Comparison of ENCODE assay signal across 9 cellular contexts in the genomic region with DNA sequence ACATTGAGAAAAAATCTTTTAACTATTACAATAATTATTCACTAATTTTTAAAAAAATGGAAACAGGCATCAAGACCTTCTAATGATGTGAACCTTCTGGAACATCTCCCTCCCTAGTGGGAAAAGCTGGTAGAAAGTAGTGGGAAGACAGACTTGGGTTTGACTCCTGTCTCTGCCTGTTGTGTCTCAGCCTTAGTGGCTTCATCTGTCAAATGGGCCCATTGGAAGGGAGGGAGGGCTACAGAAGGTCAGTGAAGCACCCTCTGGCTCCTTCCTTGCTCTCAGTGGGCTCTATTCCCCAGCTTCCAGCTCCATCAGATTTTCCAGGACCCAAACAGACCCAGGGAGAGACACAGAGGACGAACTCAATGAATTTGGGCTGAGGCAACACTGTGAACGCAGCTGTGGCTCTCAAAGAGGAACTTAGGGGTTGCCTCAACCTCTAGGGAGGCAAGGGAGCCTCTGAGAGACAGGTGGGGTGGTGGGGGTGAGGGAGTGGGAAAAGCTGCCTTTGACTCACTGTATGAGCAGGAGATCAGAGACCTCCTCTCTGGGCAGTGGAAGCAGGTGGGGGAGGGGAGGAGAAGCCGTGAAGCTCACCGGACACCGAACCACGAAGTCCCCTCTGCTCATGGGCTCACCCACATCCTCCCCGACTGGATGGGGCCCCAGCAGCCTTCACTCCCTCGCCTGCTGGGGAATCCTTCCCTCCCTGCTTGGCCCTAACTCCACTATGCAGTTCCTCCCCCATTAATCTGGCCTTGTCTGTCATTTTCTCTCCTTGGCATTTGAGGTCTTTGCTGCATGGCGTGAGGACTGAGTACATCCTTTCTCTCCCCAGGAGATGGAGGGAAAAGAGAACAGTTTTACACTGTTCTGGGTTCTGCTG. TPM values are rescaled to one million over a fixed set of nuclear protein-coding genes. Genes with fewer than 3 reads are reported as not detected.
DNase-seq lines count a peak whose midpoint lies in the region; ATAC-seq, FAIRE-seq and TF ChIP-seq lines count a peak whose summit lies in the region.
"Had no signal": no experiment of that assay in that cellular context is flagged by ENCODE, and none has a peak within 500 bp of the region (broad histone marks: within the 10 kb centered on the region; RNA-seq: fewer than 3 reads in every experiment).

No MANE protein-coding gene starts in this region.

- intact Hi-C loops in CD8-positive, alpha-beta T cell (cut with DNase I, micrococcal nuclease), result no loop called here
- intact Hi-C loops in left cardiac atrium (cut with DNase I) (no loop called here), posterior cingulate gyrus (cut with DNase I) (no loop called here)

- no peaks in the 10 kb centered on the region for H3K36me3 Mint-ChIP-seq in CD8-positive, alpha-beta T cell

- no peaks in the 10 kb centered on the region for H3K79me2 ChIP-seq in osteoblast (ENCODE audit: insufficient read depth, low read length)
- no peaks in the 10 kb centered on the region for H3K79me2 ChIP-seq in MM.1S (ENCODE audit: low read length)

- no peaks in the 10 kb centered on the region for H3K36me3 ChIP-seq in CD8-positive, alpha-beta T cell (ENCODE audit: insufficient read depth, low read length)
- no peaks in the 10 kb centered on the region for H3K36me3 ChIP-seq in osteoblast (ENCODE audit: insufficient read depth, low read length)
- no peaks in the 10 kb centered on the region for H3K36me3 ChIP-seq in MM.1S (replicated peaks; ENCODE audit: insufficient read depth, low read length)

- no peaks in the 10 kb centered on the region for H3K9me3 ChIP-seq in CD8-positive, alpha-beta T cell (ENCODE audit: low read length)
- H3K9me3 ChIP-seq in osteoblast (ENCODE audit: low read depth, low read length) (peaks cover 2% of the 10 kb centered on the region), MM.1S (replicated peaks; ENCODE audit: insufficient read depth, low read length) (no peaks in the 10 kb centered on the region)

- ATAC-seq in CD8-positive, alpha-beta T cell, result peak; percentile 64
- ATAC-seq in GM21447 (IDR thresholded peaks at IDR 0.05; ENCODE audit: unreplicated experiment), result peak; percentile 35
- ATAC-seq in left cardiac atrium, result peak; percentile 57 to 71

- POLR2A ChIA-PET in CD8-positive, alpha-beta T cell (lab: Charles Lee), result no interaction called here

- peak overlapping the region; percentile 22 for H3K27ac ChIP-seq in CD8-positive, alpha-beta T cell (ENCODE audit: low read depth, low read length)
- no peak overlapping the region for H3K27ac ChIP-seq in osteoblast (ENCODE audit: low read depth, low read length)
- H3K27ac ChIP-seq in MM.1S (ENCODE audit: low read length), result no peak overlapping the region

- H4K20me1 ChIP-seq in osteoblast (ENCODE audit: insufficient read depth, low read length) (no peaks in the 10 kb centered on the region), MM.1S (ENCODE audit: insufficient read depth, low read length) (no peaks in the 10 kb centered on the region)

- CTCF ChIA-PET in CD8-positive, alpha-beta T cell (lab: Charles Lee), result interaction anchor here (0.6 to 1.8 kb wide), 3 partner anchors 56 to 109 kb away, joined by 3 to 6 read pairs (median 5); no protein-coding TSS in a partner anchor

- H3K4me1 ChIP-seq in CD8-positive, alpha-beta T cell (ENCODE audit: insufficient read depth, low read length), result peaks cover 52% of the 10 kb centered on the region
- no peaks in the 10 kb centered on the region for H3K4me1 ChIP-seq in osteoblast (ENCODE audit: insufficient read depth, low read length)
- peaks cover 10% of the 10 kb centered on the region for H3K4me1 ChIP-seq in MM.1S (ENCODE audit: low read length)

- H3K27me3 Mint-ChIP-seq in CD8-positive, alpha-beta T cell (ENCODE audit: low read depth), result peaks cover under 1% of the 10 kb centered on the region

- no peak for TF ChIP-seq CTCF in CD8-positive, alpha-beta T cell (IDR thresholded peaks at IDR 0.05)
- TF ChIP-seq CTCF in osteoblast (IDR thresholded peaks at IDR 0.05; ENCODE audit: extremely low read depth, low read depth, low read length), result no peak
- no peak for TF ChIP-seq CTCF in MM.1S (IDR thresholded peaks at IDR 0.05; ENCODE audit: low read length)

- peak overlapping the region; percentile 64 for H3K4me3 Mint-ChIP-seq in CD8-positive, alpha-beta T cell

- peak overlapping the region; percentile 8 for H3K4me3 ChIP-seq in CD8-positive, alpha-beta T cell (ENCODE audit: low read depth, low read length)
- H3K4me3 ChIP-seq in osteoblast (ENCODE audit: insufficient read depth, low read length), result no peak overlapping the region
- no peak overlapping the region for H3K4me3 ChIP-seq in MM.1S (ENCODE audit: low read length)

- no peaks in the 10 kb centered on the region for H3F3A ChIP-seq in MM.1S (ENCODE audit: insufficient read depth, low read length)

- peak overlapping the region; percentile 89 for H3K27ac Mint-ChIP-seq in CD8-positive, alpha-beta T cell

- H2AFZ ChIP-seq in osteoblast (ENCODE audit: low read length), result no peak overlapping the region
- no peak overlapping the region for H2AFZ ChIP-seq in MM.1S (ENCODE audit: low read length)

- peaks cover 61% of the 10 kb centered on the region for H3K4me1 Mint-ChIP-seq in CD8-positive, alpha-beta T cell (ENCODE audit: low read depth)

- no peaks in the 10 kb centered on the region for H3K9me2 ChIP-seq in MM.1S (replicated peaks; ENCODE audit: insufficient read depth, low read length)

- no peak for FAIRE-seq in RCC 7860 (lab: Jason Lieb, UNC)

- H3K27me3 ChIP-seq in CD8-positive, alpha-beta T cell (ENCODE audit: insufficient read depth, low read length), result no peaks in the 10 kb centered on the region
- H3K27me3 ChIP-seq in osteoblast (ENCODE audit: insufficient read depth, low read length), result peaks cover 22% of the 10 kb centered on the region
- no peaks in the 10 kb centered on the region for H3K27me3 ChIP-seq in MM.1S (replicated peaks; ENCODE audit: insufficient read depth, low read length)

- no peaks in the 10 kb centered on the region for H3K9me3 Mint-ChIP-seq in CD8-positive, alpha-beta T cell

- peak in 5 of 7 experiments; percentile 15 to 59 (median 32) for DNase-seq in CD8-positive, alpha-beta T cell
- DNase-seq in RCC 7860 (ENCODE audit: low spot score), result peak; percentile 22
- no peak for DNase-seq in left cardiac atrium
- DNase-seq in posterior cingulate gyrus, result no peak
- DNase-seq in osteoblast (ENCODE audit: insufficient read length, low spot score, missing footprints), result no peak
- DNase-seq in MM.1S, result no peak
- no peak for DNase-seq in AG08396 (ENCODE audit: low spot score)

- no peak overlapping the region for H3K9ac ChIP-seq in MM.1S (ENCODE audit: low read length)

- H3K4me2 ChIP-seq in osteoblast (ENCODE audit: insufficient read depth, low read length) (no peak overlapping the region), MM.1S (ENCODE audit: low read depth, low read length) (no peak overlapping the region)

RNA-seq across cellular contexts. Expression of a gene that starts 4.5 kb away (rescaled TPM):
- under 1 TPM; 0.92 to 0.98 TPM for total RNA-seq in CD8-positive, alpha-beta T cell
- total RNA-seq in left cardiac atrium (not detected), osteoblast (not detected in 2 replicates)
- total RNA-seq: RPMI7951 had no signal

RNA-seq across cellular contexts. Expression of a gene that starts 40.6 kb away (rescaled TPM):
- total RNA-seq in CD8-positive, alpha-beta T cell, result 1 to 10 TPM; 5.3 to 5.7 TPM
- total RNA-seq in left cardiac atrium, result 10 to 100 TPM; 17.0 to 19.9 TPM
- total RNA-seq in osteoblast, result 31.2 and 34.7 TPM in 2 replicates

RNA-seq across cellular contexts. Expression of a gene that starts 50.9 kb away (rescaled TPM):
- total RNA-seq in CD8-positive, alpha-beta T cell, result 100 to 1,000 TPM; 187 to 203 TPM
- total RNA-seq in left cardiac atrium (10 to 100 TPM; 84.2 to 89.2 TPM), osteoblast (66.3 and 74.9 TPM in 2 replicates)

Comparison
In these comparisons a context has a peak if more than half of its experiments do, and no peak if none do; other contexts are left out.
1. DNase-seq: peak in CD8-positive, alpha-beta T cell (5 of 7) and RCC 7860 (single experiment); none in left cardiac atrium (single experiment), posterior cingulate gyrus (0 of 10), osteoblast (single experiment), MM.1S (single experiment) and AG08396 (single experiment).
2. Peak in every context shown above with its lines, with median percentiles within 50 percentile points of each other: ATAC-seq.